Comparison of ENCODE assay signal across 33 cellular contexts in genomic region chr10:129405389-129405788, GRCh38.
"Had no signal": no experiment of that assay in that cellular context is flagged by ENCODE, and none has a peak within 500 bp of the region (broad histone marks: within the 10 kb centered on the region; RNA-seq: fewer than 3 reads in every experiment).

No MANE protein-coding gene starts in this region.

- H3K36me3 ChIP-seq: adrenal gland, ascending aorta, cardiac muscle cell had no signal

- H3K27me3 ChIP-seq: adrenal gland, ascending aorta, cardiac muscle cell had no signal

- H3K4me1 Mint-ChIP-seq: activated B cell treated with CpG ODN at 0.5 μM for 24 hours; activated CD4-positive, alpha-beta T cell treated with anti-CD3 and anti-CD28 coated beads, Interleukin-2, amount 10 ng/mL, durations not matched to agents 24 days and 14 days; activated naive CD8-positive, alpha-beta T cell treated with anti-CD3 and anti-CD28 coated beads for 36 hours had no signal

- DNase-seq: activated B cell treated with CpG ODN at 0.5 μM for 24 hours; activated CD4-positive, alpha-beta memory T cell treated with anti-CD3 and anti-CD28 coated beads for 36 hours; activated CD4-positive, alpha-beta T cell treated with anti-CD3 and anti-CD28 coated beads for 4 hours; activated CD4-positive, alpha-beta T cell treated with anti-CD3 and anti-CD28 coated beads, Interleukin-2, amount 10 ng/mL, durations not matched to agents 24 days and 14 days; activated CD4-positive, alpha-beta T cell treated with anti-CD3 and anti-CD28 coated beads, Interleukin-2, amount 50 U/mL, for 1 hour; activated CD4-positive, alpha-beta T cell treated with anti-CD3 and anti-CD28 coated beads, Interleukin-2, amount 50 U/mL, for 4 hours; activated CD4-positive, CD25-positive, alpha-beta regulatory T cell treated with anti-CD3 and anti-CD28 coated beads, Interleukin-2, amount 50 U/mL, for 72 hours; activated CD8-positive, alpha-beta memory T cell treated with anti-CD3 and anti-CD28 coated beads, Interleukin-2, amount 50 U/mL, for 4 hours; activated CD8-positive, alpha-beta T cell treated with anti-CD3 and anti-CD28 coated beads for 36 hours; activated effector memory CD4-positive, alpha-beta T cell treated with Interleukin-2 at 50 U/mL for 16 hours; activated gamma-delta T cell treated with Interleukin-2 at 50 U/mL for 16 hours; activated naive CD4-positive, alpha-beta T cell; activated naive CD4-positive, alpha-beta T cell treated with anti-CD3 and anti-CD28 coated beads for 36 hours; activated naive CD4-positive, alpha-beta T cell treated with anti-CD3 and anti-CD28 coated beads, Interleukin-2, amount 50 U/mL, for 16 hours; activated naive CD8-positive, alpha-beta T cell treated with anti-CD3 and anti-CD28 coated beads for 36 hours; activated T-cell treated with anti-CD3 and anti-CD28 coated beads for 4 hours; activated T-cell treated with anti-CD3 and anti-CD28 coated beads, Interleukin-2, amount 50 U/mL, for 1 hour; activated T-cell treated with anti-CD3 and anti-CD28 coated beads, Interleukin-2, amount 50 U/mL, for 48 hours; adrenal gland; amniotic stem cell; caudate nucleus; SW 1271; T-helper 1 cell; T-helper 2 cell; T-helper 9 cell had no signal

- H3K9me3 ChIP-seq: adrenal gland, ascending aorta had no signal

- H3K9me3 Mint-ChIP-seq: activated B cell treated with CpG ODN at 0.5 μM for 24 hours; activated CD4-positive, alpha-beta memory T cell treated with anti-CD3 and anti-CD28 coated beads for 36 hours; activated CD4-positive, alpha-beta T cell treated with anti-CD3 and anti-CD28 coated beads, Interleukin-2, amount 10 ng/mL, durations not matched to agents 24 days and 14 days; activated CD8-positive, alpha-beta T cell treated with anti-CD3 and anti-CD28 coated beads for 36 hours; activated naive CD4-positive, alpha-beta T cell treated with anti-CD3 and anti-CD28 coated beads for 36 hours; activated naive CD4-positive, alpha-beta T cell treated with anti-CD3 and anti-CD28 coated beads, Interleukin-2, amount 50 U/mL, for 72 hours; activated naive CD8-positive, alpha-beta T cell treated with anti-CD3 and anti-CD28 coated beads for 36 hours; activated T-helper 2 cell treated with anti-CD3 and anti-CD28 coated beads, Interferon-gamma antibody, Interleukin-2, Interleukin-4, amounts not matched to agents 10 μg/mL and 5 μg/mL and 100 μg/mL, durations not matched to agents 14 hours and 24 hours and 36 hours; T-helper 1 cell treated with Interleukin-12 subunit alpha and Interleukin-12 subunit beta and Interleukin-4 antibody, amounts not matched to agents 30 μg/mL and 1 μg/mL, for 36 hours; T-helper 2 cell treated with Interferon-gamma antibody and Interleukin-4, amounts not matched to agents 5 μg/mL and 100 μg/mL, for 36 hours had no signal

- H3K27me3 Mint-ChIP-seq: activated B cell treated with CpG ODN at 0.5 μM for 24 hours; activated CD4-positive, alpha-beta T cell treated with anti-CD3 and anti-CD28 coated beads, Interleukin-2, amount 10 ng/mL, durations not matched to agents 24 days and 14 days had no signal

- ATAC-seq: activated CD8-positive, alpha-beta T cell treated with anti-CD3 and anti-CD28 coated beads for 36 hours; activated naive CD4-positive, alpha-beta T cell treated with anti-CD3 and anti-CD28 coated beads, Interleukin-2, amount 50 U/mL, for 72 hours had no signal

- H3K4me3 ChIP-seq: adrenal gland, ascending aorta, cardiac muscle cell had no signal

- H3K4me1 ChIP-seq: adrenal gland, ascending aorta had no signal

- H3K27ac ChIP-seq: adrenal gland, ascending aorta, cardiac muscle cell, VCaP had no signal

- H3K36me3 Mint-ChIP-seq: activated CD4-positive, alpha-beta memory T cell treated with anti-CD3 and anti-CD28 coated beads for 36 hours; activated naive CD4-positive, alpha-beta T cell treated with anti-CD3 and anti-CD28 coated beads, Interleukin-2, amount 50 U/mL, for 72 hours; activated naive CD8-positive, alpha-beta T cell treated with anti-CD3 and anti-CD28 coated beads for 36 hours; brain had no signal

- H3K4me3 Mint-ChIP-seq: activated B cell treated with CpG ODN at 0.5 μM for 24 hours; activated CD4-positive, alpha-beta memory T cell treated with anti-CD3 and anti-CD28 coated beads for 36 hours; activated CD4-positive, alpha-beta T cell treated with anti-CD3 and anti-CD28 coated beads, Interleukin-2, amount 10 ng/mL, durations not matched to agents 24 days and 14 days; activated CD8-positive, alpha-beta T cell treated with anti-CD3 and anti-CD28 coated beads for 36 hours; activated naive CD4-positive, alpha-beta T cell treated with anti-CD3 and anti-CD28 coated beads for 36 hours; activated naive CD8-positive, alpha-beta T cell treated with anti-CD3 and anti-CD28 coated beads for 36 hours; brain; T-helper 1 cell treated with Interleukin-12 subunit alpha and Interleukin-12 subunit beta and Interleukin-4 antibody, amounts not matched to agents 30 μg/mL and 1 μg/mL, for 36 hours; T-helper 2 cell treated with Interferon-gamma antibody and Interleukin-4, amounts not matched to agents 5 μg/mL and 100 μg/mL, for 36 hours had no signal
